9 cellular contexts compared by ENCODE assay signal in genomic region chr7:104883718-104884452, GRCh38.
A peak's percentile ranks its signal among the peaks of the same experiment; 100 is the strongest.
DNase-seq lines count a peak whose midpoint lies in the region; ATAC-seq, FAIRE-seq and TF ChIP-seq lines count a peak whose summit lies in the region.
"Had no signal": no experiment of that assay in that cellular context is flagged by ENCODE, and none has a peak within 500 bp of the region (broad histone marks: within the 10 kb centered on the region; RNA-seq: fewer than 3 reads in every experiment).

No MANE protein-coding gene starts in this region.

- no peak for TF ChIP-seq EP300 in H1 (IDR thresholded peaks at IDR 0.05; ENCODE audit: borderline replicate concordance in 1 of 2, low read depth in 2 of 2, low read length in 2 of 2)

- no peak overlapping the region for H3K4me2 ChIP-seq in H1 (ENCODE audit: insufficient read depth in 1 of 2, low read depth in 2 of 2, low read length in 2 of 2)

- no peak overlapping the region for H3K27ac ChIP-seq in H1 (ENCODE audit: low read depth, low read length)

- no peak overlapping the region for H3K14ac ChIP-seq in H1 (ENCODE audit: insufficient read length)

- no peak overlapping the region for H4K8ac ChIP-seq in H1 (ENCODE audit: extremely low read depth, insufficient read depth, low read length)

- no peak overlapping the region for H3K18ac ChIP-seq in H1 (ENCODE audit: extremely low read depth, low read length)

- H3K4ac ChIP-seq in H1 (replicated peaks; ENCODE audit: insufficient read length, low read depth, low read length): no peak overlapping the region

- no peaks in the 10 kb centered on the region for H4K20me1 ChIP-seq in H1 (replicated peaks in 1 of 2; ENCODE audit: control insufficient read depth in 1 of 2, insufficient read depth in 2 of 2, low read length in 2 of 2)

- H2AFZ ChIP-seq in H1 (ENCODE audit: low read length): peak overlapping the region; percentile 98

- peaks cover 0 to 2% (median 0%) of the 10 kb centered on the region in 4 experiments; a peak in 2 of 7 replicates for H3K4me1 ChIP-seq in H1 (replicated peaks in 1 of 4; ENCODE audit: control insufficient read depth in 3 of 4, insufficient read depth in 4 of 4, low read length in 3 of 4)

- FAIRE-seq in H1 (lab: Jason Lieb, UNC): peak; percentile 88
- FAIRE-seq: endometrium had no signal

- no peak overlapping the region for H4K91ac ChIP-seq in H1 (replicated peaks; ENCODE audit: insufficient read length, low read length)

- DNase-seq in COLO668 (lab: John Stamatoyannopoulos, UW; ENCODE audit: unreplicated experiment) (peak; percentile 77), NCI-H82 treated with DMSO at 0.1 percent for 48 hours (lab: John Stamatoyannopoulos, UW; ENCODE audit: unreplicated experiment) (peak; percentile 58), H1 (ENCODE audit: low read depth in 1 of 2, low spot score in 2 of 2) (peak; percentile 68 to 93), mesothelial cell of epicardium (ENCODE audit: low spot score in 2 of 2, unreplicated experiment in 2 of 2) (peak; percentile 70 to 86)
- DNase-seq in activated CD8-positive, alpha-beta memory T cell treated with anti-CD3 and anti-CD28 coated beads for 4 hours (ENCODE audit: low read depth in 2 of 2): peak; percentile 47 to 58
- peak; percentile 58 for DNase-seq in stimulated activated CD8-positive, alpha-beta memory T cell treated with anti-CD3 and anti-CD28 coated beads, Interleukin-15, amount 100 ng/mL, for 48 hours (ENCODE audit: low read depth in 2 of 2)

- TF ChIP-seq POLR2A in H1 (IDR thresholded peaks at IDR 0.05; ENCODE audit: control extremely low read depth in 1 of 2, low read depth in 2 of 2, low read length in 2 of 2): no peak

- H2BK15ac ChIP-seq in H1 (ENCODE audit: low read length): peak overlapping the region; percentile 61; the same call in 1 of the 2 replicates

- peak overlapping the region; percentile 90; the same call in 1 of the 2 replicates for H2BK12ac ChIP-seq in H1 (ENCODE audit: low read depth, low read length)

- TF ChIP-seq CTCF in H1 (IDR thresholded peaks at IDR 0.05; ENCODE audit: control extremely low read depth in 1 of 3, insufficient read depth in 1 of 3, low read depth in 1 of 3, low read length in 3 of 3) (peak; percentile 87 to 97 (median 94)), mesothelial cell of epicardium (IDR thresholded peaks at IDR 0.05; ENCODE audit: unreplicated experiment) (peak; percentile 81)

- peak; percentile 82 for ATAC-seq in GM19463 (IDR thresholded peaks at IDR 0.05; ENCODE audit: unreplicated experiment)
- peak; percentile 74 for ATAC-seq in HG03571 (IDR thresholded peaks at IDR 0.05; ENCODE audit: unreplicated experiment)

- no peaks in the 10 kb centered on the region for H3K79me1 ChIP-seq in H1 (ENCODE audit: low read depth, low read length)

- H3K27ac Mint-ChIP-seq in mesothelial cell of epicardium: peak overlapping the region; percentile 62

- peak overlapping the region; percentile 45 for H3K4me3 Mint-ChIP-seq in mesothelial cell of epicardium

- no peak overlapping the region for H3K9ac ChIP-seq in H1 (replicated peaks in 1 of 4; ENCODE audit: extremely low read depth in 1 of 4, low read depth in 3 of 4, low read length in 3 of 4)

- H3K9me3 ChIP-seq in H1 (ENCODE audit: insufficient read depth in 2 of 2, low read depth in 1 of 2, low read length in 1 of 2): peaks cover 0 to 3% of the 10 kb centered on the region in 2 experiments; a peak in 1 of 4 replicates

- 56% methylated on average over 17 of the region's 17 CpGs; no CpG with 5 or more reads in 1 of the 2 experiments for WGBS in H1 (ENCODE audit: extremely low coverage in 1 of 2, insufficient coverage in 1 of 2, insufficient read length in 1 of 2, insufficient replicate concordance in 2 of 2, low coverage in 1 of 2, low lambda C conversion rate in 2 of 2, missing lambda C conversion rate in 1 of 2), 2 experiments

- no peak overlapping the region for H3K56ac ChIP-seq in H1 (replicated peaks; ENCODE audit: insufficient read length, low read depth, low read length)

- no peak overlapping the region for H2AK5ac ChIP-seq in H1 (ENCODE audit: low read depth, low read length)

- CTCF ChIA-PET in H1 (lab: Charles Lee; ENCODE audit: partially characterized antibody): interaction anchor here (0.6 to 5.2 kb wide), 47 partner anchors 12 to 1149 kb away, joined by 3 to 83 read pairs (median 4); no protein-coding TSS in a partner anchor

- peaks cover 9% of the 10 kb centered on the region for H3K4me1 Mint-ChIP-seq in mesothelial cell of epicardium

- H3K27me3 ChIP-seq in H1 (replicated peaks in 1 of 4; ENCODE audit: control insufficient read depth in 3 of 4, extremely low read depth in 1 of 4, insufficient read depth in 3 of 4, low read length in 3 of 4): peaks cover 0 to 2% (median 0%) of the 10 kb centered on the region in 4 experiments; a peak in 2 of 7 replicates

- peaks cover under 1% of the 10 kb centered on the region for H3K9me3 Mint-ChIP-seq in mesothelial cell of epicardium

- H3K79me2 ChIP-seq in H1 (ENCODE audit: control insufficient read depth in 1 of 2, insufficient read depth in 2 of 2, low read length in 2 of 2): no peaks in the 10 kb centered on the region

- H3K4me3 ChIP-seq in H1 (ENCODE audit: extremely low read depth in 1 of 4, insufficient read depth in 2 of 4, low read depth in 3 of 4, low read length in 4 of 4): no peak overlapping the region

- H3K27me3 Mint-ChIP-seq in mesothelial cell of epicardium (ENCODE audit: low read depth): peaks cover 8% of the 10 kb centered on the region

- H4K5ac ChIP-seq in H1 (ENCODE audit: insufficient read length, low read depth, low read length): no peak overlapping the region

- no peaks in the 10 kb centered on the region for H3K23me2 ChIP-seq in H1 (ENCODE audit: low read depth, low read length)

- no peak overlapping the region for H2BK20ac ChIP-seq in H1 (ENCODE audit: low read length)

- no peaks in the 10 kb centered on the region for H3K36me3 Mint-ChIP-seq in mesothelial cell of epicardium

- H3K23ac ChIP-seq in H1 (ENCODE audit: insufficient read length): no peak overlapping the region

- TF ChIP-seq RAD21 in H1 (IDR thresholded peaks at IDR 0.05 in 1 of 2, conservative IDR thresholded peaks at IDR 0.05 in 1 of 2; ENCODE audit: low read depth in 2 of 2, low read length in 2 of 2): peak; percentile 70 to 77

- POLR2A ChIA-PET in H1 (lab: Charles Lee; ENCODE audit: partially characterized antibody): interaction anchor here (1.3 kb wide), 1 partner anchor 10 kb away, joined by 3 read pairs; no protein-coding TSS in a partner anchor

- 0 out of 2 replicates have a peak overlapping the region, but pooled peaks have one; percentile 63 for H2BK5ac ChIP-seq in H1 (ENCODE audit: low read depth, low read length)

- no peak overlapping the region for H2BK120ac ChIP-seq in H1 (replicated peaks; ENCODE audit: low read depth, low read length)

- H3K36me3 ChIP-seq in H1 (ENCODE audit: control insufficient read depth in 2 of 4, insufficient read depth in 4 of 4, low read length in 3 of 4): no peaks in the 10 kb centered on the region

TF ChIP-seq in H1, 55 proteins besides CTCF, POLR2A, EP300 and RAD21 (continues in another document):
- TF ChIP-seq TCF12 (IDR thresholded peaks at IDR 0.05; ENCODE audit: low read depth, low read length): 0 out of 2 replicates have a peak, but pooled peaks have one; percentile 28
- TF ChIP-seq BRCA1 (IDR thresholded peaks at IDR 0.05; ENCODE audit: low read depth, low read length): no peak
- TF ChIP-seq MAFK (IDR thresholded peaks at IDR 0.05; ENCODE audit: low read depth, low read length): peak; percentile 42; the same call in 1 of the 2 replicates
- no peak for TF ChIP-seq TAF7 (optimal IDR thresholded peaks at IDR 0.05; ENCODE audit: borderline replicate concordance, low read depth, low read length)
- TF ChIP-seq CREB1 (IDR thresholded peaks at IDR 0.05): no peak
- peak; percentile 41; the same call in 1 of the 2 replicates for TF ChIP-seq YY1 (IDR thresholded peaks at IDR 0.05; ENCODE audit: low read depth, low read length)
- TF ChIP-seq CHD2 (IDR thresholded peaks at IDR 0.05; ENCODE audit: low read length): no peak
- peak; percentile 94 for TF ChIP-seq MAX (IDR thresholded peaks at IDR 0.05)
- TF ChIP-seq E2F6 (IDR thresholded peaks at IDR 0.05): peak; percentile 85
